ENCODE assay signal across 20 cellular contexts in the genomic region with DNA sequence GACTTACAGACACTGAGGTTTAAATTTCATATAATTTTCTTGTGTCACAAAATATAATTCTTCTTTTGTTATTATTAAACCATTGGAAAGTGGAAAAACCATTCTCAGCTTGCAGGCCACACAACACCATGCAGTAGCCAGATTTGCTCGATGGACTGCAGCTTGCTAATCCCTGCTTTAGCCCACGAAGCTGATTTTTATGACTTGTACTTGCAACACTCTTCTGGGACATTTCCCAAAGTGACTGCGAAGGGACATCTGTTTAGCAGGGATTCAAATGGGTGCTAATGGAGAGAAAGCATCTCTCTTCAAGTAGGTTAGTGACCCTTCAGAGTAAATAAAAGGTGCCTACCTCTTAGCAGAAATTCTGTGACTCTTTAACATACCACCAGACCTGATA.
DNase-seq lines count a peak whose midpoint lies in the region; ATAC-seq and TF ChIP-seq lines count a peak whose summit lies in the region.
"Had no signal": no experiment of that assay in that cellular context is flagged by ENCODE, and none has a peak within 500 bp of the region (broad histone marks: within the 10 kb centered on the region; RNA-seq: fewer than 3 reads in every experiment).

No MANE protein-coding gene starts in this region.

- no peaks in the 10 kb centered on the region for H3K79me2 ChIP-seq in GM23248 (ENCODE audit: insufficient read depth)

- TF ChIP-seq CTCF in fibroblast of villous mesenchyme (IDR thresholded peaks at IDR 0.05; ENCODE audit: insufficient read depth, low read depth, low read length) (no peak), left lung (IDR thresholded peaks at IDR 0.05) (no peak)

- H3K27ac ChIP-seq in GM23248 (no peak overlapping the region), left lung (no peak overlapping the region)
- H3K27ac ChIP-seq: 22Rv1; A549; BLaER1 treated with 17β-estradiol and CSF1 and Interleukin-3, amounts not matched to agents 10 nM and 100 nM had no signal

- no peak overlapping the region for H2AFZ ChIP-seq in GM23248
- H2AFZ ChIP-seq: GM23338 had no signal

- DNase-seq in AG08395 (ENCODE audit: low spot score) (peak; percentile 24), GM23248 (peak; percentile 32), NCI-H82 (lab: John Stamatoyannopoulos, UW) (peak; percentile 59), fibroblast of villous mesenchyme (ENCODE audit: low read depth) (peak; percentile 66), left lung (no peak)
- no peak for DNase-seq in activated CD4-positive, alpha-beta T cell treated with anti-CD3 and anti-CD28 coated beads for 48 hours
- DNase-seq: Calu3; CD8-positive, alpha-beta T cell; DMS79 treated with DMSO at 0.1 percent for 48 hours; GF-D8; HFFc6 had no signal

- H3K4me3 ChIP-seq in GM23248, result no peak overlapping the region
- H3K4me3 ChIP-seq in fibroblast of villous mesenchyme (ENCODE audit: low read depth, low read length), result no peak overlapping the region
- H3K4me3 ChIP-seq in left lung, result no peak overlapping the region
- H3K4me3 ChIP-seq: A549; BLaER1 treated with 17β-estradiol and CSF1 and Interleukin-3, amounts not matched to agents 10 nM and 100 nM; GM23338; K562 had no signal

- no peaks in the 10 kb centered on the region for H3K9me3 Mint-ChIP-seq in activated T-helper 17 cell treated with anti-CD3 and anti-CD28 coated beads, Interleukin-2, amount 50 U/mL, for 72 hours
- H3K9me3 Mint-ChIP-seq: CD8-positive, alpha-beta T cell; GM23338 had no signal

- H3F3A ChIP-seq in GM23248 (ENCODE audit: insufficient read depth), result peaks cover 26% of the 10 kb centered on the region

- no peak overlapping the region for H3K27ac Mint-ChIP-seq in activated T-helper 17 cell treated with anti-CD3 and anti-CD28 coated beads, Interleukin-2, amount 50 U/mL, for 72 hours
- H3K27ac Mint-ChIP-seq: B cell; CD8-positive, alpha-beta T cell; GM23338; HFFc6 had no signal

- H3K4me1 ChIP-seq in GM23248 (ENCODE audit: insufficient read depth), result peaks cover 36% of the 10 kb centered on the region
- no peaks in the 10 kb centered on the region for H3K4me1 ChIP-seq in left lung
- H3K4me1 ChIP-seq: A549 had no signal

- no peaks in the 10 kb centered on the region for H3K36me3 ChIP-seq in GM23248 (ENCODE audit: low read depth)
- H3K36me3 ChIP-seq in left lung, result no peaks in the 10 kb centered on the region
- H3K36me3 ChIP-seq: BLaER1 treated with 17β-estradiol and CSF1 and Interleukin-3, amounts not matched to agents 10 nM and 100 nM had no signal

- H3K9me3 ChIP-seq in GM23248 (ENCODE audit: low read depth) (no peaks in the 10 kb centered on the region), left lung (no peaks in the 10 kb centered on the region)
- H3K9me3 ChIP-seq: A549 had no signal

- intact Hi-C loops in left lung (cut with DNase I), result no loop called here

- peaks cover 6% of the 10 kb centered on the region for H3K4me1 Mint-ChIP-seq in activated T-helper 17 cell treated with anti-CD3 and anti-CD28 coated beads, Interleukin-2, amount 50 U/mL, for 72 hours
- H3K4me1 Mint-ChIP-seq: B cell had no signal

- no peak overlapping the region for H3K4me3 Mint-ChIP-seq in activated T-helper 17 cell treated with anti-CD3 and anti-CD28 coated beads, Interleukin-2, amount 50 U/mL, for 72 hours
- H3K4me3 Mint-ChIP-seq: B cell; CD8-positive, alpha-beta T cell; GM23338; HFFc6 had no signal

- in situ Hi-C loops in GM23248 (cut with MboI), result no loop called here

- no peaks in the 10 kb centered on the region for H3K9me2 ChIP-seq in GM23248 (ENCODE audit: insufficient read depth)

- H3K36me3 Mint-ChIP-seq in activated T-helper 17 cell treated with anti-CD3 and anti-CD28 coated beads, Interleukin-2, amount 50 U/mL, for 72 hours (ENCODE audit: low read depth), result no peaks in the 10 kb centered on the region
- H3K36me3 Mint-ChIP-seq: CD8-positive, alpha-beta T cell had no signal

- no peak overlapping the region for H3K4me2 ChIP-seq in GM23248 (ENCODE audit: unreplicated experiment)
- H3K4me2 ChIP-seq: A549; BLaER1 treated with 17β-estradiol and CSF1 and Interleukin-3, amounts not matched to agents 10 nM and 100 nM; GM23338 had no signal

- no peaks in the 10 kb centered on the region for H3K27me3 ChIP-seq in GM23248 (replicated peaks; ENCODE audit: insufficient read depth)
- peaks cover 0 to 13% of the 10 kb centered on the region in 2 donors for H3K27me3 ChIP-seq in left lung

- H3K9ac ChIP-seq in GM23248, result no peak overlapping the region
- H3K9ac ChIP-seq: BLaER1 treated with 17β-estradiol and CSF1 and Interleukin-3, amounts not matched to agents 10 nM and 100 nM had no signal

- WGBS in GM23248 (ENCODE audit: low coverage in 1 of 2, low lambda C conversion rate in 2 of 2, missing lambda C conversion rate in 2 of 2), 2 experiments, result 28 to 31% methylated on average over 3 of the region's 3 CpGs

- ATAC-seq in activated T-helper 17 cell treated with anti-CD3 and anti-CD28 coated beads, Interleukin-2, amount 50 U/mL, for 72 hours (replicated peaks), result no peak
- ATAC-seq in GM18511 (IDR thresholded peaks at IDR 0.05; ENCODE audit: unreplicated experiment), result no peak
- no peak for ATAC-seq in left lung
- ATAC-seq: A549; CD8-positive, alpha-beta T cell; GM23338; HCT116; K562 had no signal

- no peaks in the 10 kb centered on the region for H4K20me1 ChIP-seq in GM23248 (ENCODE audit: insufficient read depth)
- H4K20me1 ChIP-seq: BLaER1 treated with 17β-estradiol and CSF1 and Interleukin-3, amounts not matched to agents 10 nM and 100 nM had no signal

- peaks cover 6% of the 10 kb centered on the region for H3K27me3 Mint-ChIP-seq in activated T-helper 17 cell treated with anti-CD3 and anti-CD28 coated beads, Interleukin-2, amount 50 U/mL, for 72 hours

Comparison
In these comparisons a context has a peak if more than half of its experiments do, and no peak if none do; other contexts are left out.
1. DNase-seq: peak in AG08395 (single experiment), GM23248 (single experiment), NCI-H82 (single experiment) and fibroblast of villous mesenchyme (single experiment); none in activated CD4-positive, alpha-beta T cell treated with anti-CD3 and anti-CD28 coated beads for 48 hours (single experiment) and left lung (0 of 2).